In genomic region chr18:24818451-24818850, GRCh38 we compare ENCODE assay signal across 28 cellular contexts.
A peak's percentile ranks its signal among the peaks of the same experiment; 100 is the strongest.
DNase-seq lines count a peak whose midpoint lies in the region; ATAC-seq and TF ChIP-seq lines count a peak whose summit lies in the region.
"Had no signal": no experiment of that assay in that cellular context is flagged by ENCODE, and none has a peak within 500 bp of the region (broad histone marks: within the 10 kb centered on the region; RNA-seq: fewer than 3 reads in every experiment).

No MANE protein-coding gene starts in this region.

- H3K4me3 ChIP-seq in neuron (ENCODE audit: low read length) = peak overlapping the region; percentile 30
- no peak overlapping the region for H3K4me3 ChIP-seq in spleen
- H3K4me3 ChIP-seq: BLaER1, breast epithelium, colonic mucosa, psoas muscle, SJCRH30, thyroid gland had no signal

- ATAC-seq in GM21360 (IDR thresholded peaks at IDR 0.05; ENCODE audit: unreplicated experiment) = no peak
- ATAC-seq: activated CD4-positive, CD25-positive, alpha-beta regulatory T cell treated with anti-CD3 and anti-CD28 coated beads, Interleukin-2, amount 50 U/mL, for 24 hours; psoas muscle; stimulated activated naive CD8-positive, alpha-beta T cell treated with anti-CD3 and anti-CD28 coated beads, Interleukin-15, Interleukin-2, amounts not matched to agents 100 U/mL and 50 U/mL, for 24 hours had no signal

- intact Hi-C loops in spleen (cut with DNase I; ENCODE audit: low total_unique reads) = no loop called here

- no peak for TF ChIP-seq POLR2A in spleen (IDR thresholded peaks at IDR 0.05)

- DNase-seq in DMS 273 (lab: John Stamatoyannopoulos, UW; ENCODE audit: unreplicated experiment) = peak; percentile 92
- peak; percentile 59 for DNase-seq in NCI-H2227 treated with DMSO at 0.1 percent for 48 hours (lab: John Stamatoyannopoulos, UW)
- DNase-seq in cerebellum (ENCODE audit: low spot score) = peak; percentile 90
- DNase-seq in spleen = no peak
- DNase-seq in 8988T = no peak
- DNase-seq in NCI-H1105 (lab: John Stamatoyannopoulos, UW) = no peak
- DNase-seq: ACHN; activated CD4-positive, alpha-beta memory T cell treated with anti-CD3 and anti-CD28 coated beads, Interleukin-2, amount 10 ng/mL, durations not matched to agents 7 days and 5 days; activated CD8-positive, alpha-beta memory T cell treated with anti-CD3 and anti-CD28 coated beads, Interleukin-2, amount 50 U/mL, for 48 hours; activated naive CD4-positive, alpha-beta T cell treated with anti-CD3 and anti-CD28 coated beads, Interleukin-2, amount 10 ng/mL, durations not matched to agents 7 days and 5 days; amniotic stem cell; colonic mucosa; DMS53; effector CD8-positive, alpha-beta T cell; erythroblast; HCEC 1CT; KBM-7; NCI-H2081; psoas muscle; SJCRH30; stimulated activated naive CD8-positive, alpha-beta T cell treated with anti-CD3 and anti-CD28 coated beads, Interleukin-15, Interleukin-2, amounts not matched to agents 100 U/mL and 50 U/mL, for 24 hours; T-helper 1 cell; thyroid gland had no signal

- no peaks in the 10 kb centered on the region for H3K36me3 ChIP-seq in neuron (ENCODE audit: insufficient read depth, low read length)
- no peaks in the 10 kb centered on the region for H3K36me3 ChIP-seq in spleen
- H3K36me3 ChIP-seq: BLaER1, breast epithelium, colonic mucosa, SJCRH30, thyroid gland had no signal

- H3K9me3 ChIP-seq in neuron (ENCODE audit: low read length) = no peaks in the 10 kb centered on the region
- H3K9me3 ChIP-seq in spleen = no peaks in the 10 kb centered on the region
- H3K9me3 ChIP-seq: BLaER1, breast epithelium, colonic mucosa, psoas muscle, SJCRH30, thyroid gland had no signal

- peak overlapping the region; percentile 42 for H2AFZ ChIP-seq in neuron (ENCODE audit: low read depth, low read length)

- no peak overlapping the region for H3K27ac ChIP-seq in spleen
- H3K27ac ChIP-seq: BLaER1, breast epithelium, colonic mucosa, psoas muscle, SJCRH30, thyroid gland had no signal

- H3K27me3 ChIP-seq in neuron (ENCODE audit: insufficient read depth, low read length) = no peaks in the 10 kb centered on the region
- H3K27me3 ChIP-seq in spleen (replicated peaks in 1 of 7) = no peaks in the 10 kb centered on the region
- H3K27me3 ChIP-seq: BLaER1, breast epithelium, colonic mucosa, SJCRH30, thyroid gland had no signal

- TF ChIP-seq CTCF in spleen (IDR thresholded peaks at IDR 0.05 in 8 of 11, conservative IDR thresholded peaks at IDR 0.05 in 3 of 11) = no peak

- 65 to 73% (median 70%) methylated on average over 7 of the region's 7 CpGs for WGBS in spleen, 5 donors

- peaks cover 45% of the 10 kb centered on the region for H3K4me1 ChIP-seq in neuron (ENCODE audit: insufficient read depth, low read length)
- H3K4me1 ChIP-seq in spleen = no peaks in the 10 kb centered on the region
- H3K4me1 ChIP-seq: BLaER1, breast epithelium, colonic mucosa, psoas muscle, SJCRH30, thyroid gland had no signal

Comparison
In these comparisons a context has a peak if more than half of its experiments do, and no peak if none do; other contexts are left out.
1. DNase-seq: peak in DMS 273 (single experiment), NCI-H2227 treated with DMSO at 0.1 percent for 48 hours (single experiment) and cerebellum (single experiment); none in spleen (single experiment), 8988T (single experiment) and NCI-H1105 (single experiment).